21 cellular contexts compared by ENCODE assay signal in the genomic region with DNA sequence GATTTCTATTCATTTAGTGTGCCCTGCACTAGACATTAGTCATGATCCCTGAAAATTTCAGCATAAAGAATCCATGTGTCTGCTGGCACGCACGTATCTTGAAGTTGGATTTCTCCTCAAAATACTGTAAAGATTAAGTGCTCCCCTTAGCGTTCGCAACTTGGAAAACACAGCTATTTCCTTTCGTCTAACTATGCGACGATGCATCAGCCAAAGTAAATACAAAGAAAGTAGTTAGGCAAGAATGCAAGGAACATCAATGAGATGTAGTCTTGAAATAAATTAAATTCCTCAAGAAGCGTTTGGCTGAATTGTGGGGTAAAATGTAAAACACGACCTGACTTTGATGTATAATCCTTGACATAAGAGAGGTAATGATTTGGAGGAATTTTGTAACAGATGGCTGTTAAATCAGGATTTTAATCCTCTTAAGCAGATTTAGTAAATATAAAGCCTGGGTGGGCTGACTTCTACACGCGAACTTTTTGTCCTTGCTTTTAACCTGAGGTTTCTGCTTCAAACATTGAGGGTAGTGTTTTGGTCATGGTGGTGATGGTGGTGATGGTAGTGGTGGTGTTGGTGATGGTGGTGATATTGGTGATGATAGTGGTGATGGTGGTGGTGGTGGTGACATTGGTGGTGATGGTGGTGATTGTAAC.
DNase-seq lines count a peak whose midpoint lies in the region; ATAC-seq lines count a peak whose summit lies in the region.
"Had no signal": no experiment of that assay in that cellular context is flagged by ENCODE, and none has a peak within 500 bp of the region (broad histone marks: within the 10 kb centered on the region; RNA-seq: fewer than 3 reads in every experiment).

No MANE protein-coding gene starts in this region.

- no peak overlapping the region for H3K27ac Mint-ChIP-seq in effector memory CD8-positive, alpha-beta T cell
- no peak overlapping the region for H3K27ac Mint-ChIP-seq in T-helper 17 cell
- H3K27ac Mint-ChIP-seq: activated T-helper 1 cell treated with anti-CD3 and anti-CD28 coated beads, Interleukin-12 subunit alpha, Interleukin-12 subunit beta, Interleukin-2, Interleukin-4 antibody, amounts not matched to agents 30 ng/mL and 10 ng/mL and 1 ng/mL, durations not matched to agents 14 hours and 24 hours and 36 hours; CD14-positive monocyte had no signal

- H3K4me3 Mint-ChIP-seq in effector memory CD8-positive, alpha-beta T cell: no peak overlapping the region
- no peak overlapping the region for H3K4me3 Mint-ChIP-seq in T-helper 17 cell
- H3K4me3 Mint-ChIP-seq: activated T-helper 1 cell treated with anti-CD3 and anti-CD28 coated beads, Interleukin-12 subunit alpha, Interleukin-12 subunit beta, Interleukin-2, Interleukin-4 antibody, amounts not matched to agents 30 ng/mL and 10 ng/mL and 1 ng/mL, durations not matched to agents 14 hours and 24 hours and 36 hours; CD14-positive monocyte; natural killer cell had no signal

- no peak for ATAC-seq in effector memory CD8-positive, alpha-beta T cell (replicated peaks)
- ATAC-seq in T-helper 17 cell: no peak
- ATAC-seq in GM18511 (IDR thresholded peaks at IDR 0.05; ENCODE audit: unreplicated experiment): no peak
- ATAC-seq: heart right ventricle, left ventricle myocardium superior, natural killer cell had no signal

- peaks cover 36 to 40% of the 10 kb centered on the region in 2 donors for H3K27me3 Mint-ChIP-seq in effector memory CD8-positive, alpha-beta T cell
- H3K27me3 Mint-ChIP-seq in T-helper 17 cell: peaks cover 34% of the 10 kb centered on the region

- H3K4me1 Mint-ChIP-seq in effector memory CD8-positive, alpha-beta T cell (ENCODE audit: low read depth in 2 of 2): no peaks in the 10 kb centered on the region
- H3K4me1 Mint-ChIP-seq in T-helper 17 cell: no peaks in the 10 kb centered on the region

- no peaks in the 10 kb centered on the region for H3K9me3 ChIP-seq in T-helper 17 cell (ENCODE audit: control insufficient read depth, low read length, poor library complexity, severe bottlenecking)
- H3K9me3 ChIP-seq: heart right ventricle, upper lobe of left lung had no signal

- no peaks in the 10 kb centered on the region for H3K36me3 Mint-ChIP-seq in effector memory CD8-positive, alpha-beta T cell (ENCODE audit: insufficient read depth)
- peaks cover 4% of the 10 kb centered on the region for H3K36me3 Mint-ChIP-seq in T-helper 17 cell (ENCODE audit: low read depth)
- H3K36me3 Mint-ChIP-seq: CD14-positive monocyte, natural killer cell had no signal

- DNase-seq in Caki2 (ENCODE audit: low read depth) (peak; percentile 25), NCI-H524 (lab: John Stamatoyannopoulos, UW) (peak; percentile 67 to 80), dedifferentiated amniotic fluid mesenchymal stem cell (ENCODE audit: extremely low spot score) (peak; percentile 94), non-pigmented ciliary epithelial cell (ENCODE audit: low read depth) (peak; percentile 14), T-helper 17 cell (no peak), HuH-7.5 (ENCODE audit: low spot score) (no peak)
- DNase-seq in effector memory CD8-positive, alpha-beta T cell: no peak
- DNase-seq: activated CD4-positive, alpha-beta T cell treated with anti-CD3 and anti-CD28 coated beads, Interleukin-2, amount 50 U/mL, for 1 hour; heart right ventricle; left ventricle myocardium superior; natural killer cell; NCI-H1417 treated with DMSO at 0.1 percent for 48 hours; NCI-H446; retina; RPMI8226; stimulated activated CD4-positive, alpha-beta T cell treated with anti-CD3 and anti-CD28 coated beads, Interleukin-4, amount 100 ng/mL, for 24 hours; T1000; upper lobe of left lung had no signal

- peaks cover 5 to 8% of the 10 kb centered on the region in 2 donors for H3K9me3 Mint-ChIP-seq in effector memory CD8-positive, alpha-beta T cell
- H3K9me3 Mint-ChIP-seq: activated T-helper 1 cell treated with anti-CD3 and anti-CD28 coated beads, Interleukin-12 subunit alpha, Interleukin-12 subunit beta, Interleukin-2, Interleukin-4 antibody, amounts not matched to agents 30 ng/mL and 10 ng/mL and 1 ng/mL, durations not matched to agents 14 hours and 24 hours and 36 hours had no signal

- in situ Hi-C loops in Caki2 (cut with HindIII; ENCODE audit: low pct_unique_long_range_greater_than_20kb, low sequenced_read_pairs): no loop called here

Comparison
In these comparisons a context has a peak if more than half of its experiments do, and no peak if none do; other contexts are left out.
1. DNase-seq: peak in Caki2 (single experiment), NCI-H524 (2 of 2), dedifferentiated amniotic fluid mesenchymal stem cell (single experiment) and non-pigmented ciliary epithelial cell (single experiment); none in effector memory CD8-positive, alpha-beta T cell (0 of 3), T-helper 17 cell (0 of 3) and HuH-7.5 (single experiment).